In the genomic region with DNA sequence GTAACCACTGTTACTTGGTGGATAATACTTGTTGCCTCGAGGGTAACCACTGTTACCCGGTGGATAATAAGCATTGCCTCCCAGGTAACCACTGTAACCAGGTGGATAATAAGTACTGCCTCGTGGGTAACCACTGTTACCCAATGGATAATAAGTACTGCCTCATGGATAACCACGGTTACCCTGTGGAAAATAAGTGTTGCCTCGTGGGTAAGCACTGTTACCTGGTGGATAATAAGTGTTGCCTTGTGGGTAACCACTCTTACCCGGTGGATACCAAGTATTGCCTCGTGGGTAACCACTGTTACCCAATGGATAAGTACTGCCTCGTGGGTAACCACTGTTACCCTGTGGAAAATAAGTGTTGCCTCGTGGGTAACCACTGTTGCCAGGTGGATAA, we compare ENCODE assay signal across 18 cellular contexts. TPM values are rescaled to one million over a fixed set of nuclear protein-coding genes. Genes with fewer than 3 reads are reported as not detected.
"Had no signal": no experiment of that assay in that cellular context is flagged by ENCODE, and none has a peak within 500 bp of the region (broad histone marks: within the 10 kb centered on the region; RNA-seq: fewer than 3 reads in every experiment).

No MANE protein-coding gene starts in this region.

RNA-seq across cellular contexts. Expression of a gene that starts 13.0 kb away (rescaled TPM):
- total RNA-seq: naive thymus-derived CD4-positive, alpha-beta T cell; natural killer cell; occipital lobe; osteoblast; pancreas; posterior vena cava; pulmonary artery endothelial cell; right atrium auricular region; sciatic nerve; smooth muscle cell; suprapubic skin; testis; upper lobe of right lung; urinary bladder; vagina had no signal
- polyA plus RNA-seq: naive thymus-derived CD4-positive, alpha-beta T cell; neural cell; pancreas; smooth muscle cell; urinary bladder had no signal

RNA-seq across cellular contexts. Expression of a gene that starts 48.9 kb away (rescaled TPM):
- total RNA-seq: naive thymus-derived CD4-positive, alpha-beta T cell; natural killer cell; occipital lobe; osteoblast; posterior vena cava; pulmonary artery endothelial cell; right atrium auricular region; sciatic nerve; smooth muscle cell; suprapubic skin; upper lobe of right lung; urinary bladder; vagina had no signal
- polyA plus RNA-seq: naive thymus-derived CD4-positive, alpha-beta T cell; neural cell; pancreas; smooth muscle cell; spleen; thymus had no signal
